25 cellular contexts compared by ENCODE assay signal in genomic region chr11:2319791-2320481, GRCh38. TPM values are rescaled to one million over a fixed set of nuclear protein-coding genes. Genes with fewer than 3 reads are reported as not detected.
DNase-seq lines count a peak whose midpoint lies in the region; ATAC-seq and TF ChIP-seq lines count a peak whose summit lies in the region.
"Had no signal": no experiment of that assay in that cellular context is flagged by ENCODE, and none has a peak within 500 bp of the region (broad histone marks: within the 10 kb centered on the region; RNA-seq: fewer than 3 reads in every experiment).

No MANE protein-coding gene starts in this region.

- TF ChIP-seq POLR2A in NB4 (IDR thresholded peaks at IDR 0.05; ENCODE audit: extremely low read depth, insufficient read length) (no peak), stomach (IDR thresholded peaks at IDR 0.05) (no peak)

- no peaks in the 10 kb centered on the region for H3K9me3 ChIP-seq in stomach
- H3K9me3 ChIP-seq: Peyer's patch had no signal

- POLR2A ChIA-PET in activated CD4-positive, alpha-beta memory T cell treated with anti-CD3 and anti-CD28 coated beads, Interleukin-2, amount 10 ng/mL, durations not matched to agents 7 days and 5 days (lab: Charles Lee) = no interaction called here
- POLR2A ChIA-PET in activated CD4-positive, alpha-beta memory T cell treated with anti-CD3 and anti-CD28 coated beads for 36 hours (lab: Charles Lee) = no interaction called here
- POLR2A ChIA-PET in naive thymus-derived CD8-positive, alpha-beta T cell (lab: Charles Lee) = interaction anchor here (0.6 to 7.2 kb wide), 6 partner anchors 10 to 697 kb away, joined by 3 to 112 read pairs (median 6); no protein-coding TSS in a partner anchor

- no peaks in the 10 kb centered on the region for H3K4me1 Mint-ChIP-seq in activated CD4-positive, alpha-beta memory T cell treated with anti-CD3 and anti-CD28 coated beads, Interleukin-2, amount 10 ng/mL, durations not matched to agents 7 days and 5 days
- no peaks in the 10 kb centered on the region for H3K4me1 Mint-ChIP-seq in activated CD4-positive, alpha-beta memory T cell treated with anti-CD3 and anti-CD28 coated beads for 36 hours (ENCODE audit: low read depth)
- H3K4me1 Mint-ChIP-seq in naive thymus-derived CD8-positive, alpha-beta T cell = peaks cover 17 to 62% (median 24%) of the 10 kb centered on the region in 4 donors
- H3K4me1 Mint-ChIP-seq: IgD-negative memory B cell had no signal

- no peaks in the 10 kb centered on the region for H3K9me3 Mint-ChIP-seq in activated CD4-positive, alpha-beta memory T cell treated with anti-CD3 and anti-CD28 coated beads, Interleukin-2, amount 10 ng/mL, durations not matched to agents 7 days and 5 days
- H3K9me3 Mint-ChIP-seq in activated CD4-positive, alpha-beta memory T cell treated with anti-CD3 and anti-CD28 coated beads for 36 hours = peaks cover 18% of the 10 kb centered on the region
- H3K9me3 Mint-ChIP-seq in naive thymus-derived CD8-positive, alpha-beta T cell = peaks cover 0 to 2% (median 0%) of the 10 kb centered on the region in 9 donors

- DNase-seq in activated CD4-positive, alpha-beta memory T cell treated with anti-CD3 and anti-CD28 coated beads, Interleukin-2, amount 10 ng/mL, durations not matched to agents 7 days and 5 days = peak; percentile 9
- DNase-seq in activated CD4-positive, alpha-beta memory T cell treated with anti-CD3 and anti-CD28 coated beads for 36 hours = no peak
- DNase-seq in NB4 (ENCODE audit: low read depth) (peak; percentile 8), stomach (peak; percentile 1), SKM-1 treated with dmso at 0.1 percent for 144 hours (lab: John Stamatoyannopoulos, UW; ENCODE audit: unreplicated experiment) (no peak), NCI-H187 (lab: John Stamatoyannopoulos, UW) (no peak), NCI-H1105 (lab: John Stamatoyannopoulos, UW) (no peak)
- no peak for DNase-seq in naive thymus-derived CD8-positive, alpha-beta T cell
- DNase-seq: 8988T; COR-L47; GDM1; H9; Kasumi-1; MG63; NCI-H1092; NCI-H146; NCI-H2081; NCI-H446 treated with DMSO at 0.1 percent for 48 hours; NK-92 treated with Interleukin-12 subunit alpha and Interleukin-12 subunit beta, amount 100 ng/mL, for 24 hours had no signal

- ATAC-seq in naive thymus-derived CD8-positive, alpha-beta T cell = no peak

- no peaks in the 10 kb centered on the region for H3K27me3 ChIP-seq in stomach
- H3K27me3 ChIP-seq: MG63, Peyer's patch had no signal

- intact Hi-C loops in activated CD4-positive, alpha-beta memory T cell treated with anti-CD3 and anti-CD28 coated beads for 36 hours (cut with micrococcal nuclease) = no loop called here
- intact Hi-C loops in stomach (cut with DNase I; ENCODE audit: low total_unique reads) = no loop called here

- TF ChIP-seq EP300 in stomach (IDR thresholded peaks at IDR 0.05) = no peak

- peaks cover 0 to 6% (median 0%) of the 10 kb centered on the region in 4 donors for H3K36me3 ChIP-seq in stomach
- H3K36me3 ChIP-seq: MG63, Peyer's patch had no signal

- peaks cover 2% of the 10 kb centered on the region for H3K36me3 Mint-ChIP-seq in activated CD4-positive, alpha-beta memory T cell treated with anti-CD3 and anti-CD28 coated beads, Interleukin-2, amount 10 ng/mL, durations not matched to agents 7 days and 5 days (ENCODE audit: low read depth)
- H3K36me3 Mint-ChIP-seq in activated CD4-positive, alpha-beta memory T cell treated with anti-CD3 and anti-CD28 coated beads for 36 hours = peaks cover 4% of the 10 kb centered on the region
- peaks cover 0 to 6% (median 0%) of the 10 kb centered on the region in 3 donors for H3K36me3 Mint-ChIP-seq in naive thymus-derived CD8-positive, alpha-beta T cell

- 66 to 76% (median 70%) methylated on average over 9 to 10 of the region's 10 CpGs for WGBS in stomach, 5 donors

- peaks cover 25% of the 10 kb centered on the region for H3K27me3 Mint-ChIP-seq in activated CD4-positive, alpha-beta memory T cell treated with anti-CD3 and anti-CD28 coated beads, Interleukin-2, amount 10 ng/mL, durations not matched to agents 7 days and 5 days
- H3K27me3 Mint-ChIP-seq in activated CD4-positive, alpha-beta memory T cell treated with anti-CD3 and anti-CD28 coated beads for 36 hours = peaks cover 9% of the 10 kb centered on the region
- H3K27me3 Mint-ChIP-seq in naive thymus-derived CD8-positive, alpha-beta T cell = peaks cover 0 to 14% (median 0%) of the 10 kb centered on the region in 5 donors

- H3K4me1 ChIP-seq in stomach = peaks cover 6 to 13% (median 9%) of the 10 kb centered on the region in 4 donors

- H3K27ac ChIP-seq in stomach = no peak overlapping the region
- H3K27ac ChIP-seq: HL-60 had no signal

- no peak for TF ChIP-seq CTCF in NB4 (IDR thresholded peaks at IDR 0.05; ENCODE audit: low read depth, low read length)
- no peak for TF ChIP-seq CTCF in stomach (IDR thresholded peaks at IDR 0.05)

- H3K4me3 ChIP-seq in NB4 (ENCODE audit: low read depth, low read length) (no peak overlapping the region), stomach (no peak overlapping the region)
- H3K4me3 ChIP-seq: MG63, Peyer's patch had no signal

- CTCF ChIA-PET in activated CD4-positive, alpha-beta memory T cell treated with anti-CD3 and anti-CD28 coated beads, Interleukin-2, amount 10 ng/mL, durations not matched to agents 7 days and 5 days (lab: Charles Lee) = interaction anchor here (1.0 kb wide), 1 partner anchor 14 kb away, joined by 3 read pairs; no protein-coding TSS in a partner anchor
- CTCF ChIA-PET in activated CD4-positive, alpha-beta memory T cell treated with anti-CD3 and anti-CD28 coated beads for 36 hours (lab: Charles Lee) = no interaction called here

- no peak overlapping the region for H3K4me3 Mint-ChIP-seq in activated CD4-positive, alpha-beta memory T cell treated with anti-CD3 and anti-CD28 coated beads, Interleukin-2, amount 10 ng/mL, durations not matched to agents 7 days and 5 days
- H3K4me3 Mint-ChIP-seq in activated CD4-positive, alpha-beta memory T cell treated with anti-CD3 and anti-CD28 coated beads for 36 hours = no peak overlapping the region
- peak overlapping the region in 1 of 10 donors; percentile 52 for H3K4me3 Mint-ChIP-seq in naive thymus-derived CD8-positive, alpha-beta T cell
- H3K4me3 Mint-ChIP-seq: H9, IgD-negative memory B cell had no signal

- no peak overlapping the region for H3K27ac Mint-ChIP-seq in activated CD4-positive, alpha-beta memory T cell treated with anti-CD3 and anti-CD28 coated beads, Interleukin-2, amount 10 ng/mL, durations not matched to agents 7 days and 5 days
- H3K27ac Mint-ChIP-seq in activated CD4-positive, alpha-beta memory T cell treated with anti-CD3 and anti-CD28 coated beads for 36 hours = no peak overlapping the region
- peak overlapping the region in 6 of 10 donors; percentile 18 to 81 (median 58) for H3K27ac Mint-ChIP-seq in naive thymus-derived CD8-positive, alpha-beta T cell
- H3K27ac Mint-ChIP-seq: H9, IgD-negative memory B cell had no signal

RNA-seq across cellular contexts. Expression of gene TSPAN32, which starts 18.1 kb away (rescaled TPM):
- 10 to 100 TPM; 48.0 to 50.1 TPM for total RNA-seq in activated CD4-positive, alpha-beta memory T cell treated with anti-CD3 and anti-CD28 coated beads, Interleukin-2, amount 10 ng/mL, durations not matched to agents 7 days and 5 days
- total RNA-seq in activated CD4-positive, alpha-beta memory T cell treated with anti-CD3 and anti-CD28 coated beads for 36 hours = 1 to 10 TPM; 5.5 to 6.5 TPM
- total RNA-seq in naive thymus-derived CD8-positive, alpha-beta T cell = 100 to 1,000 TPM; 158 to 171 TPM
- 100 to 1,000 TPM in 1 of 3 donors, 10 to 100 TPM in 2; 58.5 to 124 (median 96.6) TPM for polyA plus RNA-seq in naive thymus-derived CD8-positive, alpha-beta T cell
- total RNA-seq in stomach = 1 to 10 TPM in 1 of 5 donors, not detected in 4; 1.5 TPM
- polyA plus RNA-seq in stomach = 1 to 10 TPM; 1.1 to 9.0 (median 3.1) TPM
- total RNA-seq: Daoy, H9 had no signal

RNA-seq across cellular contexts. Expression of gene C11orf21, which starts 18.2 kb away (rescaled TPM):
- total RNA-seq in activated CD4-positive, alpha-beta memory T cell treated with anti-CD3 and anti-CD28 coated beads, Interleukin-2, amount 10 ng/mL, durations not matched to agents 7 days and 5 days = 10 to 100 TPM; 66.0 to 68.3 TPM
- total RNA-seq in activated CD4-positive, alpha-beta memory T cell treated with anti-CD3 and anti-CD28 coated beads for 36 hours = 1 to 10 TPM; 8.2 to 8.8 TPM
- total RNA-seq in naive thymus-derived CD8-positive, alpha-beta T cell = 100 to 1,000 TPM; 113 to 115 TPM
- polyA plus RNA-seq in naive thymus-derived CD8-positive, alpha-beta T cell = 10 to 100 TPM; 13.6 to 20.2 (median 20.2) TPM
- total RNA-seq in stomach = 1 to 10 TPM in 1 of 5 donors, under 1 TPM in 2, not detected in 2; 0.72 to 1.3 (median 0.92) TPM
- polyA plus RNA-seq in stomach = 1 to 10 TPM in 1 of 3 donors, under 1 TPM in 2; 0.61 to 1.8 (median 0.63) TPM
- total RNA-seq: H9 had no signal
- polyA plus RNA-seq: AG04450 had no signal

RNA-seq across cellular contexts. Expression of gene ASCL2, which starts 49.5 kb away (rescaled TPM):
- under 1 TPM; 0.35 to 0.68 TPM for total RNA-seq in activated CD4-positive, alpha-beta memory T cell treated with anti-CD3 and anti-CD28 coated beads, Interleukin-2, amount 10 ng/mL, durations not matched to agents 7 days and 5 days
- 1 to 10 TPM; 1.5 to 2.0 TPM for total RNA-seq in activated CD4-positive, alpha-beta memory T cell treated with anti-CD3 and anti-CD28 coated beads for 36 hours
- total RNA-seq in naive thymus-derived CD8-positive, alpha-beta T cell = under 1 TPM in 1 of 2 experiments, not detected in 1; 0.19 TPM
- 1 to 10 TPM in 1 of 3 donors, under 1 TPM in 1, not detected in 1; 0.23 to 2.8 TPM for polyA plus RNA-seq in naive thymus-derived CD8-positive, alpha-beta T cell
- total RNA-seq in stomach = 1 to 10 TPM in 1 of 5 donors, not detected in 4; 2.6 TPM
- polyA plus RNA-seq in stomach = 1 to 10 TPM in 2 of 3 donors, under 1 TPM in 1; 0.81 to 6.3 (median 1.8) TPM
- total RNA-seq: Daoy, HT1080 had no signal
- polyA plus RNA-seq: AG04450 had no signal

RNA-seq across cellular contexts. Expression of gene CD81, which starts 57.2 kb away (rescaled TPM):
- total RNA-seq in activated CD4-positive, alpha-beta memory T cell treated with anti-CD3 and anti-CD28 coated beads, Interleukin-2, amount 10 ng/mL, durations not matched to agents 7 days and 5 days = 100 to 1,000 TPM; 192 TPM
- total RNA-seq in activated CD4-positive, alpha-beta memory T cell treated with anti-CD3 and anti-CD28 coated beads for 36 hours = 100 to 1,000 TPM; 177 to 178 TPM
- 10 to 100 TPM; 83.1 to 92.1 TPM for total RNA-seq in naive thymus-derived CD8-positive, alpha-beta T cell
- 10 to 100 TPM; 15.3 to 62.0 (median 42.1) TPM for polyA plus RNA-seq in naive thymus-derived CD8-positive, alpha-beta T cell
- total RNA-seq in stomach = 100 to 1,000 TPM; 218 to 263 (median 227) TPM
- polyA plus RNA-seq in stomach = 100 to 1,000 TPM in 2 of 3 donors, 10 to 100 TPM in 1; 95.0 to 327 (median 120) TPM

Comparison
In these comparisons a context has a peak if more than half of its experiments do, and no peak if none do; other contexts are left out.
1. DNase-seq: peak in activated CD4-positive, alpha-beta memory T cell treated with anti-CD3 and anti-CD28 coated beads, Interleukin-2, amount 10 ng/mL, durations not matched to agents 7 days and 5 days (single experiment), NB4 (single experiment) and stomach (single experiment); none in activated CD4-positive, alpha-beta memory T cell treated with anti-CD3 and anti-CD28 coated beads for 36 hours (single experiment), naive thymus-derived CD8-positive, alpha-beta T cell (0 of 10), SKM-1 treated with dmso at 0.1 percent for 144 hours (single experiment), NCI-H187 (0 of 2) and NCI-H1105 (single experiment).
2. RNA of gene TSPAN32, which starts 18.1 kb away (total RNA-seq): 158 to 171 TPM in naive thymus-derived CD8-positive, alpha-beta T cell and 48.0 to 50.1 TPM in activated CD4-positive, alpha-beta memory T cell treated with anti-CD3 and anti-CD28 coated beads, Interleukin-2, amount 10 ng/mL, durations not matched to agents 7 days and 5 days; 5.5 to 6.5 TPM in activated CD4-positive, alpha-beta memory T cell treated with anti-CD3 and anti-CD28 coated beads for 36 hours and 1.5 TPM in stomach; every median in the first group is over 4 times any median in the second.
3. RNA of gene C11orf21, which starts 18.2 kb away (total RNA-seq): 113 to 115 TPM in naive thymus-derived CD8-positive, alpha-beta T cell and 66.0 to 68.3 TPM in activated CD4-positive, alpha-beta memory T cell treated with anti-CD3 and anti-CD28 coated beads, Interleukin-2, amount 10 ng/mL, durations not matched to agents 7 days and 5 days; 8.2 to 8.8 TPM in activated CD4-positive, alpha-beta memory T cell treated with anti-CD3 and anti-CD28 coated beads for 36 hours and 0.72 to 1.3 TPM in stomach; every median in the first group is over 4 times any median in the second.
4. H3K27ac Mint-ChIP-seq: peak in naive thymus-derived CD8-positive, alpha-beta T cell (6 of 10); none in activated CD4-positive, alpha-beta memory T cell treated with anti-CD3 and anti-CD28 coated beads, Interleukin-2, amount 10 ng/mL, durations not matched to agents 7 days and 5 days (single experiment) and activated CD4-positive, alpha-beta memory T cell treated with anti-CD3 and anti-CD28 coated beads for 36 hours (single experiment).